12 cellular contexts compared by ENCODE assay signal in genomic region chr17:71349908-71350600, GRCh38.
"Had no signal": no experiment of that assay in that cellular context is flagged by ENCODE, and none has a peak within 500 bp of the region (broad histone marks: within the 10 kb centered on the region; RNA-seq: fewer than 3 reads in every experiment).

No MANE protein-coding gene starts in this region.

- H3K4me3 ChIP-seq: dorsolateral prefrontal cortex, right lobe of liver had no signal

- H3K36me3 ChIP-seq: right lobe of liver had no signal

- H3K27ac ChIP-seq: dorsolateral prefrontal cortex, foreskin keratinocyte, right lobe of liver had no signal

- H3K27me3 ChIP-seq: dorsolateral prefrontal cortex, foreskin keratinocyte, right lobe of liver had no signal

- H3K9me3 ChIP-seq: right lobe of liver had no signal

- DNase-seq: activated CD4-positive, alpha-beta T cell treated with anti-CD3 and anti-CD28 coated beads, Interleukin-2, amount 10 ng/mL, durations not matched to agents 24 days and 14 days; activated CD4-positive, CD25-positive, alpha-beta regulatory T cell; activated CD8-positive, alpha-beta memory T cell treated with anti-CD3 and anti-CD28 coated beads, Interleukin-2, amount 50 U/mL, for 48 hours; activated CD8-positive, alpha-beta T cell treated with anti-CD3 and anti-CD28 coated beads, Interleukin-2, amount 10 ng/mL, durations not matched to agents 7 days and 5 days; activated gamma-delta T cell treated with Interleukin-2 at 50 U/mL for 16 hours; dorsolateral prefrontal cortex; endodermal cell; foreskin keratinocyte; nephron progenitor cell; right lobe of liver; stimulated activated CD4-positive, alpha-beta T cell treated with anti-CD3 and anti-CD28 coated beads, Interleukin-1b, Interleukin-23, amount 100 ng/mL, for 48 hours; stimulated activated naive CD8-positive, alpha-beta T cell treated with anti-CD3 and anti-CD28 coated beads, Interleukin-15, amount 100 ng/mL, for 72 hours had no signal

- H3K4me1 ChIP-seq: foreskin keratinocyte, right lobe of liver had no signal

- ATAC-seq: activated CD8-positive, alpha-beta T cell treated with anti-CD3 and anti-CD28 coated beads, Interleukin-2, amount 10 ng/mL, durations not matched to agents 7 days and 5 days; foreskin keratinocyte; right lobe of liver; stimulated activated naive CD8-positive, alpha-beta T cell treated with anti-CD3 and anti-CD28 coated beads, Interleukin-15, amount 100 ng/mL, for 72 hours had no signal
